Comparison of ENCODE assay signal across 8 cellular contexts in the genomic region with DNA sequence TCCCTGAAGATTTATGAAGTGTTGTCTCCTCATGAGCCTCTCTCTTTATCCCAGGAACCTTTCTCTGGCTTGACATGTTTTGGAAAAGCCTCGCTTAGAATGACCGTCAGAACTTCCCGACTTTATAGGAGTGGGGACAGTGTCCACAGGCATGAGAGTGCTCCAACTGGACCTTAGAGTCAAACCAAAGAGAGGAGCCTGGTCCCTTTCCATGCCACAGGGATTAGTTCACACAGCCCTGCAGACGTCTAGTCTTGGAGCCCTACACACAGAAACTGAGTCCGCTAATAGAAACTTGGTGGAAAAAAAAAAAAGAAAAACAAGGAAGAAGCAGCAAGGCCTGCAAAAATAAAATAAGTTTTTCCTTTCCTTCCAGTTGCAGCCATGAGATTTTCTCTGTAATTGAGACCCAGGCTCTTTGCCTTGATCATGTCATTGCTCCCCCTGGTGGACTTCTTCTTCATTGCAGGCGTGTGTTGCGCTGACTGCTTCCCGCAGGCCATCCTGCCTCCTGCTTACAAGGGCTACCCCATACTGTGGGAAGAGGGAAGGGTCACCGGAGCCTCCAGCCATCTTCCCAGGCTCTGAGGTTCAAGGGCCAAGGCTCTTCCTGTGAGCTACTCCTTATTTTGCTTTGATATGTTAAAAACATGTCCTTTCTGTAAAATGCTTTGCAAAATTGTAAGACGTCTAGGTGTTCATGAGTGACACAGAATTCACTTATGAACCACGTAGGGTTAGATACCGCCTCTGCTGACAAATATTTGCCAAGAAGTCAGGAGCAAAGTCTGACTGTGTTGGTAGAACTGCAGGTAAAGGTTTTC.
DNase-seq lines count a peak whose midpoint lies in the region; ATAC-seq, FAIRE-seq and TF ChIP-seq lines count a peak whose summit lies in the region.

No MANE protein-coding gene starts in this region.

- no peak overlapping the region for H3K27ac ChIP-seq in A549

- POLR2A ChIA-PET in A549 (lab: Yijun Ruan, JAX), result no interaction called here

- DNase-seq in A549 (ENCODE audit: low read depth in 1 of 2, low spot score in 1 of 2) (peak; percentile 58 to 73), NCI-H748 (lab: John Stamatoyannopoulos, UW; ENCODE audit: unreplicated experiment) (peak; percentile 83), medulla oblongata (ENCODE audit: extremely low spot score) (peak; percentile 94)
- peak; percentile 84 to 89 for DNase-seq in activated CD4-positive, alpha-beta T cell treated with anti-CD3 and anti-CD28 coated beads, Interleukin-2, amount 50 U/mL, for 48 hours
- peak; percentile 61 for DNase-seq in effector CD8-positive, alpha-beta T cell (lab: John Stamatoyannopoulos, UW)
- DNase-seq in stimulated activated CD8-positive, alpha-beta memory T cell treated with anti-CD3 and anti-CD28 coated beads, Interleukin-15, amount 100 ng/mL, for 4 hours (ENCODE audit: low read depth in 2 of 2), result peak; percentile 23 to 52

- H3K4me3 ChIP-seq in A549, result no peak overlapping the region

- TF ChIP-seq POLR2A in A549 (IDR thresholded peaks at IDR 0.05; ENCODE audit: low read length), result no peak

- ATAC-seq in A549 (peak; percentile 89 to 97), GM18498 (IDR thresholded peaks at IDR 0.05; ENCODE audit: unreplicated experiment) (peak; percentile 61), HG03460 (IDR thresholded peaks at IDR 0.05; ENCODE audit: unreplicated experiment) (peak; percentile 75)

- FAIRE-seq in A549 (lab: Jason Lieb, UNC), result no peak

- peak; percentile 63 to 67 for TF ChIP-seq RAD21 in A549 (conservative IDR thresholded peaks at IDR 0.05 in 1 of 2, IDR thresholded peaks at IDR 0.05 in 1 of 2)

- peak; percentile 74 for TF ChIP-seq CTCF in A549 (IDR thresholded peaks at IDR 0.05)

- TF ChIP-seq EP300 in A549 (IDR thresholded peaks at IDR 0.05), result no peak

- CTCF ChIA-PET in A549 (lab: Yijun Ruan, JAX), result interaction anchor here (0.6 to 1.2 kb wide), 8 partner anchors 10 to 388 kb away, joined by 3 to 5 read pairs (median 3); no protein-coding TSS in a partner anchor

- peak overlapping the region; percentile 28; the same call in 2 of the 3 replicates for H3K4me2 ChIP-seq in A549

- no peaks in the 10 kb centered on the region for H3K9me3 ChIP-seq in A549

- no peaks in the 10 kb centered on the region for H3K4me1 ChIP-seq in A549

- 17% methylated on average over 12 of the region's 12 CpGs for WGBS in A549 (ENCODE audit: missing lambda C conversion rate)

TF ChIP-seq in A549, 52 proteins besides CTCF, POLR2A, EP300 and RAD21:
- TF ChIP-seq TFCP2L1 (CRISPR knock-in tag; IDR thresholded peaks at IDR 0.05), result no peak
- peak; percentile 84 for TF ChIP-seq SMC3 (IDR thresholded peaks at IDR 0.05)

Comparison
In these comparisons a context has a peak if more than half of its experiments do, and no peak if none do; other contexts are left out.
1. DNase-seq: peak in every context shown above with its lines; median percentile 94 in medulla oblongata; 86 in activated CD4-positive, alpha-beta T cell treated with anti-CD3 and anti-CD28 coated beads, Interleukin-2, amount 50 U/mL, for 48 hours; 83 in NCI-H748; 66 in A549; 61 in effector CD8-positive, alpha-beta T cell; 38 in stimulated activated CD8-positive, alpha-beta memory T cell treated with anti-CD3 and anti-CD28 coated beads, Interleukin-15, amount 100 ng/mL, for 4 hours.